ENCODE assay signal across 9 cellular contexts in genomic region chr7:123492485-123492884, GRCh38. TPM values are rescaled to one million over a fixed set of nuclear protein-coding genes. Genes with fewer than 3 reads are reported as not detected.
DNase-seq lines count a peak whose midpoint lies in the region; ATAC-seq and TF ChIP-seq lines count a peak whose summit lies in the region.
"Had no signal": no experiment of that assay in that cellular context is flagged by ENCODE, and none has a peak within 500 bp of the region (broad histone marks: within the 10 kb centered on the region; RNA-seq: fewer than 3 reads in every experiment).

No MANE protein-coding gene starts in this region.

- H3F3A ChIP-seq in GM23338 (replicated peaks; ENCODE audit: low read depth) = no peaks in the 10 kb centered on the region

- peaks cover 2% of the 10 kb centered on the region; the same call in 1 of the 3 replicates for H3K4me1 Mint-ChIP-seq in GM23338
- no peaks in the 10 kb centered on the region for H3K4me1 Mint-ChIP-seq in activated naive CD4-positive, alpha-beta T cell treated with anti-CD3 and anti-CD28 coated beads for 36 hours (ENCODE audit: low read depth)

- no peaks in the 10 kb centered on the region for H3K79me2 ChIP-seq in GM23338 (replicated peaks; ENCODE audit: insufficient read depth)

- no peak overlapping the region for H3K4me3 ChIP-seq in GM23338

- TF ChIP-seq CTCF in GM23338 (conservative IDR thresholded peaks at IDR 0.05; ENCODE audit: low read depth in 2 of 2) = peak in 1 of 2 experiments; percentile 1; a peak in 1 of 4 replicates

- H3K4me1 ChIP-seq in GM23338 (ENCODE audit: insufficient read depth) = no peaks in the 10 kb centered on the region

- H3K27me3 Mint-ChIP-seq in GM23338 (ENCODE audit: insufficient read depth, low read depth, poor library complexity) = no peaks in the 10 kb centered on the region
- H3K27me3 Mint-ChIP-seq in activated naive CD4-positive, alpha-beta T cell treated with anti-CD3 and anti-CD28 coated beads for 36 hours (ENCODE audit: low read depth) = peaks cover 2% of the 10 kb centered on the region

- ATAC-seq in GM18867 (IDR thresholded peaks at IDR 0.05; ENCODE audit: unreplicated experiment) = peak; percentile 69
- ATAC-seq in GM23338 = peak; percentile 92
- no peak for ATAC-seq in left ventricle myocardium superior
- ATAC-seq: left cardiac atrium had no signal

- H3K36me3 Mint-ChIP-seq in GM23338 (ENCODE audit: low read depth) = no peaks in the 10 kb centered on the region
- no peaks in the 10 kb centered on the region for H3K36me3 Mint-ChIP-seq in activated naive CD4-positive, alpha-beta T cell treated with anti-CD3 and anti-CD28 coated beads for 36 hours (ENCODE audit: low read depth)

- H4K20me1 ChIP-seq in GM23338 (replicated peaks; ENCODE audit: insufficient read depth) = no peaks in the 10 kb centered on the region

- H3K9me2 ChIP-seq in GM23338 (ENCODE audit: insufficient read depth) = no peaks in the 10 kb centered on the region

- no peak overlapping the region for H3K4me2 ChIP-seq in GM23338

- H3K27me3 ChIP-seq in GM23338 (ENCODE audit: insufficient read depth) = no peaks in the 10 kb centered on the region

- no peaks in the 10 kb centered on the region for H3K9me3 Mint-ChIP-seq in GM23338
- H3K9me3 Mint-ChIP-seq in activated naive CD4-positive, alpha-beta T cell treated with anti-CD3 and anti-CD28 coated beads for 36 hours = no peaks in the 10 kb centered on the region

- H2AFZ ChIP-seq in GM23338 = peak overlapping the region; percentile 7; the same call in 1 of the 2 replicates

- CTCF ChIA-PET in activated naive CD4-positive, alpha-beta T cell treated with anti-CD3 and anti-CD28 coated beads for 36 hours (lab: Charles Lee) = interaction anchor here (1.0 to 4.5 kb wide), 4 partner anchors 10 to 380 kb away, joined by 3 to 20 read pairs (median 6); no protein-coding TSS in a partner anchor

- H3K27ac ChIP-seq in GM23338 (ENCODE audit: low read depth) = no peak overlapping the region

- DNase-seq in GM23338 (ENCODE audit: low spot score) (peak; percentile 38), HT-29 (ENCODE audit: low spot score) (peak; percentile 7), iris pigment epithelial cell (ENCODE audit: low read depth) (peak; percentile 3), left ventricle myocardium superior (no peak), SKM-1 treated with dmso at 0.1 percent for 144 hours (lab: John Stamatoyannopoulos, UW; ENCODE audit: unreplicated experiment) (no peak), NCI-H345 (lab: John Stamatoyannopoulos, UW) (no peak)
- no peak for DNase-seq in activated naive CD4-positive, alpha-beta T cell treated with anti-CD3 and anti-CD28 coated beads for 36 hours
- DNase-seq: left cardiac atrium had no signal

- no peak overlapping the region for H3K27ac Mint-ChIP-seq in GM23338
- no peak overlapping the region for H3K27ac Mint-ChIP-seq in activated naive CD4-positive, alpha-beta T cell treated with anti-CD3 and anti-CD28 coated beads for 36 hours

- H3K36me3 ChIP-seq in GM23338 (ENCODE audit: insufficient read depth) = no peaks in the 10 kb centered on the region

- no peak overlapping the region for H3K4me3 Mint-ChIP-seq in GM23338
- H3K4me3 Mint-ChIP-seq in activated naive CD4-positive, alpha-beta T cell treated with anti-CD3 and anti-CD28 coated beads for 36 hours = no peak overlapping the region

- intact Hi-C loops in left ventricle myocardium superior (cut with micrococcal nuclease) = loop anchor here (5.0 kb wide), 2 partner anchors 45 to 380 kb away; no protein-coding TSS in a partner anchor
- intact Hi-C loops in activated naive CD4-positive, alpha-beta T cell treated with anti-CD3 and anti-CD28 coated beads for 36 hours (cut with micrococcal nuclease) = loop anchor here (5.0 kb wide), 1 partner anchor 145 kb away; no protein-coding TSS in a partner anchor

TF ChIP-seq in GM23338, 12 proteins besides CTCF, POLR2A, EP300 and RAD21:
- TF ChIP-seq ZNF331 (CRISPR knock-in tag; IDR thresholded peaks at IDR 0.05; ENCODE audit: low read depth) (no peak), ETS1 (IDR thresholded peaks at IDR 0.05) (no peak), EZH2 (IDR thresholded peaks at IDR 0.05; ENCODE audit: low read depth, unreplicated experiment) (no peak)

RNA-seq across cellular contexts. Expression of gene IQUB, which starts 41.9 kb away (rescaled TPM):
- 1.1 and 1.6 TPM in 2 replicates for total RNA-seq in GM23338 (2014; rRNA removed; shearing (Covaris generic))
- 0.57 and 0.79 TPM in 2 replicates for polyA plus RNA-seq in GM23338 (2016; fragmentation: Nextera tagmentation; extraction: Ambion mirVana)
- 0.05 and 0.50 TPM in 2 replicates for total RNA-seq in HT-29 (2014; rRNA removed; shearing (Covaris generic))
- total RNA-seq in left ventricle myocardium superior = 0.32 TPM
- total RNA-seq in activated naive CD4-positive, alpha-beta T cell treated with anti-CD3 and anti-CD28 coated beads for 36 hours = under 1 TPM in 1 of 2 experiments, not detected in 1; 0.07 TPM

Comparison
In these comparisons a context has a peak if more than half of its experiments do, and no peak if none do; other contexts are left out.
1. DNase-seq: peak in GM23338 (single experiment), HT-29 (single experiment) and iris pigment epithelial cell (single experiment); none in left ventricle myocardium superior (single experiment), activated naive CD4-positive, alpha-beta T cell treated with anti-CD3 and anti-CD28 coated beads for 36 hours (single experiment), SKM-1 treated with dmso at 0.1 percent for 144 hours (single experiment) and NCI-H345 (single experiment).